ENCODE assay signal across 27 cellular contexts in the genomic region with DNA sequence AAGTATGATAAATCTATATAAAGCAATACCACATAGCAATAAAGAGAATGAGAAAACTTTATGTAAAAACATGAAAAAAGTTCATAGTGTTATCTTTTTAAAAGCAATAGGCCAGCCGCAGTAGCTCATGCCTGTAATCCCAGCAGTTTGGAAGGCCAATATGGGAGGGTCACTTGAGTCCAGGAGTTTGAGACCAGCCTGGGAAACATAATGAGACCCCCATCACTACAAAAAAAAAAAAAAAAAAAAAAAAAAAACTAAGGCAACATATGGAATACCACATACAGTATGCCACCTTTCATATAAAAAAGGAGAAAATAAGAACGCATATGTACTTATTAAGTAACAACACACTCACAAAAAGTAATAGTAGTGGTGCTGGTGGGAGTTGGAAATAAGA.
"Had no signal": no experiment of that assay in that cellular context is flagged by ENCODE, and none has a peak within 500 bp of the region (broad histone marks: within the 10 kb centered on the region; RNA-seq: fewer than 3 reads in every experiment).

No MANE protein-coding gene starts in this region.

- FAIRE-seq: urothelium cell line had no signal

- H3K9me3 ChIP-seq: stomach, suprapubic skin, testis, thoracic aorta, thyroid gland, tibial artery, tibial nerve, transverse colon, upper lobe of left lung, upper lobe of right lung, uterus, vagina had no signal

- H3K4me3 ChIP-seq: stomach, suprapubic skin, testis, thoracic aorta, thyroid gland, tibial artery, tibial nerve, transverse colon, upper lobe of left lung, upper lobe of right lung, uterus, vagina had no signal

- H3K27me3 ChIP-seq: stomach, suprapubic skin, testis, thyroid gland, tibial artery, tibial nerve, transverse colon, upper lobe of left lung, upper lobe of right lung, uterus, vagina had no signal

- H3K4me1 ChIP-seq: suprapubic skin, testis, thyroid gland, tibial artery, upper lobe of right lung, vagina had no signal

- ATAC-seq: stimulated activated effector memory CD8-positive, alpha-beta T cell treated with anti-CD3 and anti-CD28 coated beads, Interleukin-12 subunit alpha, Interleukin-12 subunit beta, amount 100 ng/mL, for 72 hours; stimulated activated memory B cell treated with anti-CD40 and anti-IgM and Interleukin-4, amounts not matched to agents 10 μg/mL and 1 μg/mL and 100 μg/mL, for 72 hours; stimulated activated naive B cell treated with anti-CD40 and anti-IgM and Interleukin-4, amounts not matched to agents 10 μg/mL and 1 μg/mL and 100 μg/mL, for 72 hours; stimulated activated naive CD8-positive, alpha-beta T cell treated with anti-CD3 and anti-CD28 coated beads, Interleukin-15, amount 100 ng/mL, for 72 hours; stimulated activated naive CD8-positive, alpha-beta T cell treated with anti-CD3 and anti-CD28 coated beads, Interleukin-15, Interleukin-2, amounts not matched to agents 100 U/mL and 50 U/mL, for 24 hours; upper lobe of right lung had no signal

- DNase-seq: stimulated activated CD4-positive, alpha-beta T cell treated with anti-CD3 and anti-CD28 coated beads, Interleukin-2, amount 100 ng/mL, for 48 hours; stimulated activated CD4-positive, alpha-beta T cell treated with anti-CD3 and anti-CD28 coated beads, Interleukin-4, amount 100 ng/mL, for 1 hour; stimulated activated CD4-positive, alpha-beta T cell treated with anti-CD3 and anti-CD28 coated beads, Interleukin-4, amount 100 ng/mL, for 24 hours; stimulated activated CD4-positive, alpha-beta T cell treated with anti-CD3 and anti-CD28 coated beads, Interleukin-4, amount 100 ng/mL, for 4 hours; stimulated activated CD8-positive, alpha-beta memory T cell treated with anti-CD3 and anti-CD28 coated beads, Interleukin-4, amount 100 ng/mL, for 48 hours; stimulated activated naive B cell treated with anti-CD40 and anti-IgM and Interleukin-4, amounts not matched to agents 10 μg/mL and 1 μg/mL and 100 μg/mL, for 72 hours; stimulated activated naive CD4-positive, alpha-beta T cell; stimulated activated naive CD4-positive, alpha-beta T cell treated with Interleukin-2 at 50 U/mL for 16 hours; stimulated activated naive CD8-positive, alpha-beta T cell treated with anti-CD3 and anti-CD28 coated beads, Interleukin-15, amount 100 ng/mL, for 72 hours; stimulated activated naive CD8-positive, alpha-beta T cell treated with anti-CD3 and anti-CD28 coated beads, Interleukin-15, Interleukin-2, amounts not matched to agents 100 U/mL and 50 U/mL, for 24 hours; stomach; substantia nigra; testis; thyroid gland; tibial artery; transverse colon; trophoblast cell; upper lobe of left lung; upper lobe of right lung; uterus had no signal

- H3K27ac ChIP-seq: stomach, suprapubic skin, testis, thoracic aorta, thyroid gland, tibial artery, tibial nerve, transverse colon, upper lobe of left lung, upper lobe of right lung, uterus, vagina had no signal

- H3K36me3 ChIP-seq: stomach, suprapubic skin, thoracic aorta, thyroid gland, tibial artery, tibial nerve, transverse colon, upper lobe of left lung, upper lobe of right lung, uterus, vagina had no signal
